ENCODE assay signal across 21 cellular contexts in genomic region chr10:71780722-71781121, GRCh38. TPM values are rescaled to one million over a fixed set of nuclear protein-coding genes. Genes with fewer than 3 reads are reported as not detected.
DNase-seq lines count a peak whose midpoint lies in the region; ATAC-seq and TF ChIP-seq lines count a peak whose summit lies in the region.
"Had no signal": no experiment of that assay in that cellular context is flagged by ENCODE, and none has a peak within 500 bp of the region (broad histone marks: within the 10 kb centered on the region; RNA-seq: fewer than 3 reads in every experiment).

No MANE protein-coding gene starts in this region.

- TF ChIP-seq CTCF in GM10266 (IDR thresholded peaks at IDR 0.05; ENCODE audit: control insufficient read depth, insufficient read depth, low read depth, missing control alignments) (peak; percentile 24), WTC11 (IDR thresholded peaks at IDR 0.05) (no peak), progenitor cell of endocrine pancreas (IDR thresholded peaks at IDR 0.05; ENCODE audit: unreplicated experiment) (no peak)

- H3K4me3 Mint-ChIP-seq in WTC11 (no peak overlapping the region), progenitor cell of endocrine pancreas (ENCODE audit: low read depth) (no peak overlapping the region)
- H3K4me3 Mint-ChIP-seq: central memory CD8-positive, alpha-beta T cell had no signal

- ATAC-seq in WTC11 (peak; percentile 57), GM18861 (IDR thresholded peaks at IDR 0.05; ENCODE audit: unreplicated experiment) (no peak), HG02588 (IDR thresholded peaks at IDR 0.05; ENCODE audit: unreplicated experiment) (no peak)
- ATAC-seq: naive thymus-derived CD8-positive, alpha-beta T cell; SK-N-SH treated with all-trans-retinoic acid at 6 μM for 48 hours had no signal

- no peak for DNase-seq in GM10266 (ENCODE audit: extremely low spot score)
- no peak for DNase-seq in WTC11 (ENCODE audit: low spot score)
- peak; percentile 55 for DNase-seq in iPS-NIHi11 (ENCODE audit: low spot score)
- DNase-seq in progenitor cell of endocrine pancreas (ENCODE audit: low spot score, unreplicated experiment): no peak
- no peak for DNase-seq in NCI-H2081 (lab: John Stamatoyannopoulos, UW)
- DNase-seq: ACHN; activated CD4-positive, alpha-beta T cell treated with anti-CD3 and anti-CD28 coated beads, Interleukin-2, amount 50 U/mL, for 1 hour; activated effector memory CD4-positive, alpha-beta T cell treated with Interleukin-2 at 50 U/mL for 16 hours; glutamatergic neuron; naive thymus-derived CD8-positive, alpha-beta T cell; NCI-H1048; NCI-H187 treated with DMSO at 0.1 percent for 48 hours; NCI-H748 treated with DMSO at 0.1 percent for 48 hours; ovary; stimulated activated CD4-positive, alpha-beta T cell treated with anti-CD3 and anti-CD28 coated beads, Interleukin-4, amount 100 ng/mL, for 1 hour; stimulated activated naive CD4-positive, alpha-beta T cell had no signal

- H3K27me3 Mint-ChIP-seq in WTC11 (ENCODE audit: low read depth): peaks cover 4% of the 10 kb centered on the region; the same call in 1 of the 2 replicates
- H3K27me3 Mint-ChIP-seq in progenitor cell of endocrine pancreas: peaks cover 27% of the 10 kb centered on the region
- H3K27me3 Mint-ChIP-seq: central memory CD8-positive, alpha-beta T cell; naive thymus-derived CD8-positive, alpha-beta T cell had no signal

- peak; percentile 31; the same call in 1 of the 2 replicates for TF ChIP-seq RAD21 in Ishikawa (IDR thresholded peaks at IDR 0.05; ENCODE audit: low read depth)

- POLR2A ChIA-PET in WTC11 (lab: Charles Lee): no interaction called here

- TF ChIP-seq EP300 in Ishikawa (IDR thresholded peaks at IDR 0.05; ENCODE audit: borderline replicate concordance): no peak

- CTCF ChIA-PET in WTC11 (lab: Charles Lee): interaction anchor here (1.3 to 1.4 kb wide), 2 partner anchors 31 to 84 kb away, joined by 3 to 5 read pairs; no protein-coding TSS in a partner anchor

- 0 out of 2 replicates have a peak, but pooled peaks cover 2% of the 10 kb centered on the region for H3K36me3 Mint-ChIP-seq in WTC11
- H3K36me3 Mint-ChIP-seq in progenitor cell of endocrine pancreas (ENCODE audit: insufficient read depth): no peaks in the 10 kb centered on the region
- H3K36me3 Mint-ChIP-seq: naive thymus-derived CD8-positive, alpha-beta T cell had no signal

- peaks cover 6% of the 10 kb centered on the region for H3K9me3 Mint-ChIP-seq in WTC11
- H3K9me3 Mint-ChIP-seq in progenitor cell of endocrine pancreas (ENCODE audit: low read depth): no peaks in the 10 kb centered on the region
- H3K9me3 Mint-ChIP-seq: central memory CD8-positive, alpha-beta T cell; naive thymus-derived CD8-positive, alpha-beta T cell had no signal

- H3K27ac Mint-ChIP-seq in WTC11 (no peak overlapping the region), progenitor cell of endocrine pancreas (no peak overlapping the region)

- H3K4me1 Mint-ChIP-seq in WTC11 (peaks cover 19% of the 10 kb centered on the region), progenitor cell of endocrine pancreas (ENCODE audit: low read depth) (no peaks in the 10 kb centered on the region)

TF ChIP-seq in Ishikawa, 13 proteins besides CTCF, POLR2A, EP300 and RAD21:
- TF ChIP-seq MAX (IDR thresholded peaks at IDR 0.05) (no peak), USF1 (IDR thresholded peaks at IDR 0.05) (no peak), REST (IDR thresholded peaks at IDR 0.05; ENCODE audit: low read depth) (no peak), FOXM1 (IDR thresholded peaks at IDR 0.05; ENCODE audit: borderline replicate concordance, low read depth) (no peak), TCF12 (IDR thresholded peaks at IDR 0.05; ENCODE audit: low read depth) (no peak), CREB1 (IDR thresholded peaks at IDR 0.05; ENCODE audit: low read depth) (no peak), TAF1 (IDR thresholded peaks at IDR 0.05; ENCODE audit: low read depth) (no peak), ZBTB7A (IDR thresholded peaks at IDR 0.05; ENCODE audit: low read depth) (no peak)
TF ChIP-seq in Ishikawa: peak in this region for 0.

TF ChIP-seq in WTC11, 78 proteins besides CTCF, POLR2A, EP300 and RAD21:
- TF ChIP-seq SMAD4 (CRISPR knock-in tag; IDR thresholded peaks at IDR 0.05) (no peak), OVOL2 (CRISPR knock-in tag; IDR thresholded peaks at IDR 0.05; ENCODE audit: borderline replicate concordance) (no peak), ATF2 (CRISPR knock-in tag; IDR thresholded peaks at IDR 0.05; ENCODE audit: borderline replicate concordance, low read depth) (no peak), USF2 (CRISPR knock-in tag; IDR thresholded peaks at IDR 0.05) (no peak), ELF4 (CRISPR knock-in tag; IDR thresholded peaks at IDR 0.05; ENCODE audit: low read depth) (no peak), AR (CRISPR knock-in tag; IDR thresholded peaks at IDR 0.05) (no peak), TP53 (CRISPR knock-in tag; IDR thresholded peaks at IDR 0.05) (no peak), ZNF416 (CRISPR knock-in tag; IDR thresholded peaks at IDR 0.05) (no peak), ESRRA (CRISPR knock-in tag; IDR thresholded peaks at IDR 0.05; ENCODE audit: borderline replicate concordance) (no peak), CREM (CRISPR knock-in tag; IDR thresholded peaks at IDR 0.05) (no peak)

RNA-seq across cellular contexts. Expression of gene VSIR, which starts 7.4 kb away (rescaled TPM):
- total RNA-seq in WTC11 (2021) (0.74 to 1.3 TPM (median 0.78 TPM) in 3 replicates), progenitor cell of endocrine pancreas (2.6 and 3.6 TPM in 2 replicates)
